Comparison of ENCODE assay signal across 18 cellular contexts in the genomic region with DNA sequence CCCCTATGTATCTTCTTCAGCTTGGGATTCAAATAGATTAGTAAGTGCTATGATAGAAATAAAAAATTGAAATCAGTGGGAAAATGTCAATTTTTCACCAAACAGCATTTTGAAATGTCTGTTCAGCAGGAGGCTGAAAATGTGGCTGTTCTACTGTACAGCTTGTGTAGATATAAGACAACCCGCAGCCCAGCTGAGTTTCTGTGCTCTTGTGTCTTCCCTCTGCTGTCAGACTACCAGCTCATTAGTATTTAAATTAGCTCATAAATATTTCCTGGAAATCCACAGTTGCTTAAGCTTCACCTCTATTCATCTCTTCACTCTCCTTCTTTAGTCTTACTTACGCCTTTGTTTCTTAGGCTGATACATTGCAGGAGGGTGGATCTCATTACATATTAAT.
DNase-seq lines count a peak whose midpoint lies in the region; ATAC-seq and TF ChIP-seq lines count a peak whose summit lies in the region.
"Had no signal": no experiment of that assay in that cellular context is flagged by ENCODE, and none has a peak within 500 bp of the region (broad histone marks: within the 10 kb centered on the region; RNA-seq: fewer than 3 reads in every experiment).

No MANE protein-coding gene starts in this region.

- H3K27ac ChIP-seq in A673 (ENCODE audit: low read depth, low read length, poor library complexity, severe bottlenecking), result no peak overlapping the region
- H3K27ac ChIP-seq in SK-N-MC, result no peak overlapping the region
- H3K27ac ChIP-seq: 22Rv1, HL-60, PC-9, SJCRH30 had no signal

- H3K36me3 ChIP-seq in A673 (ENCODE audit: insufficient read depth, low read length, poor library complexity, severe bottlenecking), result no peaks in the 10 kb centered on the region
- H3K36me3 ChIP-seq in SK-N-MC (ENCODE audit: insufficient read depth, low read length), result no peaks in the 10 kb centered on the region
- H3K36me3 ChIP-seq: SJCRH30 had no signal

- H3K27me3 Mint-ChIP-seq in mesothelial cell of epicardium (ENCODE audit: low read depth), result peaks cover 2% of the 10 kb centered on the region
- peaks cover 27% of the 10 kb centered on the region for H3K27me3 Mint-ChIP-seq in activated T-cell treated with anti-CD3 and anti-CD28 coated beads, Interleukin-2, amount 50 U/mL, for 4 hours (ENCODE audit: low read depth)

- H3K9me3 Mint-ChIP-seq in mesothelial cell of epicardium, result no peaks in the 10 kb centered on the region
- no peaks in the 10 kb centered on the region for H3K9me3 Mint-ChIP-seq in activated T-cell treated with anti-CD3 and anti-CD28 coated beads, Interleukin-2, amount 50 U/mL, for 4 hours
- H3K9me3 Mint-ChIP-seq: IgD-negative memory B cell had no signal

- BruUV-seq in A673 (replicated peaks; lab: Mats Ljungman, UMichigan), result no TSS peak

- H3K27me3 ChIP-seq in A673 (replicated peaks; ENCODE audit: insufficient read depth, low read depth, low read length, poor library complexity), result no peaks in the 10 kb centered on the region
- H3K27me3 ChIP-seq: SJCRH30 had no signal

- H3K9me3 ChIP-seq in A673 (ENCODE audit: low read depth, low read length, poor library complexity, severe bottlenecking) (no peaks in the 10 kb centered on the region), SK-N-MC (ENCODE audit: low read depth, low read length) (no peaks in the 10 kb centered on the region)
- H3K9me3 ChIP-seq: SJCRH30 had no signal

- H3K4me3 ChIP-seq in A673 (ENCODE audit: low read depth, low read length, poor library complexity, severe bottlenecking) (no peak overlapping the region), SK-N-MC (peak overlapping the region; percentile 27)
- H3K4me3 ChIP-seq: PC-9, SJCRH30 had no signal

- CTCF ChIA-PET in A673 (lab: Charles Lee), result no interaction called here

- H3K36me3 Mint-ChIP-seq in mesothelial cell of epicardium, result no peaks in the 10 kb centered on the region
- H3K36me3 Mint-ChIP-seq in activated T-cell treated with anti-CD3 and anti-CD28 coated beads, Interleukin-2, amount 50 U/mL, for 4 hours (ENCODE audit: insufficient read depth), result no peaks in the 10 kb centered on the region
- H3K36me3 Mint-ChIP-seq: IgD-negative memory B cell had no signal

- POLR2A ChIA-PET in A673 (lab: Charles Lee; ENCODE audit: low non-redundant PET), result no interaction called here

- no peak for TF ChIP-seq CTCF in A673 (conservative IDR thresholded peaks at IDR 0.05; ENCODE audit: low read depth, low read length)
- no peak for TF ChIP-seq CTCF in mesothelial cell of epicardium (IDR thresholded peaks at IDR 0.05; ENCODE audit: unreplicated experiment)

- ATAC-seq in activated T-cell treated with anti-CD3 and anti-CD28 coated beads, Interleukin-2, amount 50 U/mL, for 4 hours, result no peak

- H3K4me1 Mint-ChIP-seq in mesothelial cell of epicardium, result peaks cover 40% of the 10 kb centered on the region
- no peaks in the 10 kb centered on the region for H3K4me1 Mint-ChIP-seq in activated T-cell treated with anti-CD3 and anti-CD28 coated beads, Interleukin-2, amount 50 U/mL, for 4 hours (ENCODE audit: low read depth)

- peaks cover 12% of the 10 kb centered on the region for H3K4me1 ChIP-seq in A673 (ENCODE audit: insufficient read depth, low read length, poor library complexity, severe bottlenecking)
- H3K4me1 ChIP-seq: SJCRH30 had no signal

- H3K4me3 Mint-ChIP-seq in mesothelial cell of epicardium, result no peak overlapping the region
- no peak overlapping the region for H3K4me3 Mint-ChIP-seq in activated T-cell treated with anti-CD3 and anti-CD28 coated beads, Interleukin-2, amount 50 U/mL, for 4 hours
- H3K4me3 Mint-ChIP-seq: IgD-negative memory B cell had no signal

- intact Hi-C loops in A673 (cut with micrococcal nuclease; ENCODE audit: unreplicated experiment), result no loop called here

- H3K27ac Mint-ChIP-seq in mesothelial cell of epicardium, result peak overlapping the region; percentile 21
- H3K27ac Mint-ChIP-seq: IgD-negative memory B cell had no signal

- DNase-seq in DMS 273 (lab: John Stamatoyannopoulos, UW; ENCODE audit: unreplicated experiment) (peak; percentile 6), DMS 273 treated with DMSO at 0.1 percent for 48 hours (lab: John Stamatoyannopoulos, UW) (no peak), A673 (ENCODE audit: low spot score) (peak; percentile 45), SK-N-MC (ENCODE audit: low read depth, low spot score) (peak; percentile 26), mesothelial cell of epicardium (ENCODE audit: low spot score in 2 of 2, unreplicated experiment in 2 of 2) (no peak), NCI-H69 (lab: John Stamatoyannopoulos, UW) (no peak)
- DNase-seq in activated T-cell treated with anti-CD3 and anti-CD28 coated beads, Interleukin-2, amount 50 U/mL, for 4 hours, result no peak
- DNase-seq in stimulated activated CD4-positive, alpha-beta T cell treated with anti-CD3 and anti-CD28 coated beads, Interleukin-1b, Interleukin-23, amount 100 ng/mL, for 48 hours, result no peak
- DNase-seq: ACHN, Calu3, NCI-H2081 treated with DMSO at 0.1 percent for 48 hours, NCI-H524, NCI-H774, PC-9, SJCRH30 had no signal

- H3K9ac ChIP-seq in SK-N-MC (ENCODE audit: insufficient read length), result peak overlapping the region; percentile 25

Comparison
In these comparisons a context has a peak if more than half of its experiments do, and no peak if none do; other contexts are left out.
1. DNase-seq: peak in DMS 273 (single experiment), A673 (single experiment) and SK-N-MC (single experiment); none in DMS 273 treated with DMSO at 0.1 percent for 48 hours (single experiment), mesothelial cell of epicardium (0 of 2), activated T-cell treated with anti-CD3 and anti-CD28 coated beads, Interleukin-2, amount 50 U/mL, for 4 hours (single experiment), stimulated activated CD4-positive, alpha-beta T cell treated with anti-CD3 and anti-CD28 coated beads, Interleukin-1b, Interleukin-23, amount 100 ng/mL, for 48 hours (single experiment) and NCI-H69 (single experiment).